ENCODE assay signal across 15 cellular contexts in genomic region chr12:25764892-25765291, GRCh38.
"Had no signal": no experiment of that assay in that cellular context is flagged by ENCODE, and none has a peak within 500 bp of the region (broad histone marks: within the 10 kb centered on the region; RNA-seq: fewer than 3 reads in every experiment).

No MANE protein-coding gene starts in this region.

- H3K36me3 ChIP-seq: lower lobe of right lung, right atrium auricular region, thyroid gland, vagina had no signal

- DNase-seq: activated CD4-positive, alpha-beta T cell treated with anti-CD3 and anti-CD28 coated beads, Interleukin-2, amount 50 U/mL, for 48 hours; activated CD4-positive, CD25-positive, alpha-beta regulatory T cell treated with anti-CD3 and anti-CD28 coated beads, Interleukin-2, amount 50 U/mL, for 72 hours; activated CD8-positive, alpha-beta memory T cell treated with anti-CD3 and anti-CD28 coated beads, Interleukin-2, amount 10 ng/mL, durations not matched to agents 7 days and 5 days; activated effector memory CD4-positive, alpha-beta T cell treated with anti-CD3 and anti-CD28 coated beads, Interleukin-2, amount 50 U/mL, for 16 hours; activated T-cell treated with anti-CD3 and anti-CD28 coated beads, Interleukin-2, amount 50 U/mL, for 24 hours; aorta; effector CD4-positive, alpha-beta T cell; hippocampal formation; lower lobe of right lung; naive B cell had no signal

- H3K9me3 ChIP-seq: lower lobe of right lung, right atrium auricular region, thyroid gland, vagina had no signal

- H3K4me1 ChIP-seq: lower lobe of right lung, right atrium auricular region, thyroid gland, vagina had no signal

- H3K4me3 ChIP-seq: lower lobe of right lung, right atrium auricular region, smooth muscle cell, thyroid gland, vagina had no signal

- H3K27me3 ChIP-seq: right atrium auricular region, thyroid gland, vagina had no signal

- ATAC-seq: activated CD8-positive, alpha-beta memory T cell treated with anti-CD3 and anti-CD28 coated beads, Interleukin-2, amount 10 ng/mL, durations not matched to agents 7 days and 5 days; lower lobe of right lung; stimulated activated effector memory CD8-positive, alpha-beta T cell treated with anti-CD3 and anti-CD28 coated beads, Interleukin-12 subunit alpha, Interleukin-12 subunit beta, amount 100 ng/mL, for 72 hours had no signal
